1 cellular context compared by ENCODE assay signal in the genomic region with DNA sequence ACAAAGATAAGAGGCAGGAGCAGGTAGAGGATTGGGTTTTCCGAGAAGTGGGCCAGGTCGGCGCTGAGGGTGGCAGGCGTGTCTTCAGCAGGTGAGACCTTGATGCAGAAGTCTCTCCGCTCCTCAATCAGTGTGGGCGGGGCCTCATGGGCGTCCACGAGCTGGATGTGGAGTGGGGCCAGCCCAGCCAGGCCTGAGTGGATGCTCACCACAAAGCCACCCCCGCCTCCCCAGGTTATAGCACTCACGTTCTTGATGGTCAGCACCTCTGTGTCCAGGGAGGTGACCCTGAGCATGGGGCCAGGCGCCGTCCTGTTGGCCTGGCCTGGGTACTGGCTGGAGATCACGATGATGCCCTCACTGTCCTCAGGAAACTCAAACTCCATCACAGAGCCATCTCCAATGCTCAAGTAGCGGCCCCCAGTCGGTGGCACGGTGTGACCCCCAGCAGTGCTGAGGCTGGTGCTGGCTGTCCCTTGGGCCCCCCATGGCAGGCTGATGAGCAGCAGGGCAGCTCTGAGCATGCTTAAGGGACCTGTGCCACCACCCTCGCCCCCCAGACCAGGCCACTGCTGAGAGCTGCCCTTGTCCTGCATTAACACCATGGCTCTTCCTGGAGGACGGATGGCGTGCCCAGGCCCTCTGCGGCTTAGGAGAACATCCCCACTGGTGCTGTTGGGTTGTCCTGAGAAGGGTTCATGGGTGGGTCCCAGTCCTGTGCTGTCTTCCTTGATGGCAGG.
A peak's percentile ranks its signal among the peaks of the same experiment; 100 is the strongest.
TF ChIP-seq lines count a peak whose summit lies in the region.

No MANE protein-coding gene starts in this region.

TF ChIP-seq in K562, 482 proteins besides CTCF, POLR2A, EP300 and RAD21:
- TF ChIP-seq RBFOX2 (IDR thresholded peaks at IDR 0.05; ENCODE audit: low read depth, low read length) (peak; percentile 22; the same call in 1 of the 2 replicates), ETS2 (tag; IDR thresholded peaks at IDR 0.05; ENCODE audit: borderline replicate concordance, poor library complexity, severe bottlenecking) (no peak)
